ENCODE assay signal across 1 cellular context in genomic region chr1:227793948-227794812, GRCh38.
TF ChIP-seq lines count a peak whose summit lies in the region.

No MANE protein-coding gene starts in this region.

TF ChIP-seq in WTC11, 78 proteins besides CTCF, POLR2A, EP300 and RAD21 (continued from another document):
- no peak for TF ChIP-seq IRF1 (CRISPR knock-in tag; IDR thresholded peaks at IDR 0.05)
- TF ChIP-seq TEAD4 (CRISPR knock-in tag; IDR thresholded peaks at IDR 0.05): peak; percentile 92
- no peak for TF ChIP-seq SMAD3 (CRISPR knock-in tag; IDR thresholded peaks at IDR 0.05; ENCODE audit: borderline replicate concordance)
- no peak for TF ChIP-seq ATF3 (CRISPR knock-in tag; conservative IDR thresholded peaks at IDR 0.05)
- TF ChIP-seq SMAD4 (CRISPR knock-in tag; IDR thresholded peaks at IDR 0.05): no peak
- peak; percentile 61; the same call in 1 of the 2 replicates for TF ChIP-seq ZNF263 (CRISPR knock-in tag; IDR thresholded peaks at IDR 0.05; ENCODE audit: low read depth)
- no peak for TF ChIP-seq E2F1 (CRISPR knock-in tag; IDR thresholded peaks at IDR 0.05)
- TF ChIP-seq EMX1 (CRISPR knock-in tag; IDR thresholded peaks at IDR 0.05): no peak
- no peak for TF ChIP-seq USF1 (CRISPR knock-in tag; IDR thresholded peaks at IDR 0.05)
